15 cellular contexts compared by ENCODE assay signal in genomic region chr20:50680106-50680960, GRCh38. TPM values are rescaled to one million over a fixed set of nuclear protein-coding genes. Genes with fewer than 3 reads are reported as not detected.
DNase-seq lines count a peak whose midpoint lies in the region; TF ChIP-seq lines count a peak whose summit lies in the region.
"Had no signal": no experiment of that assay in that cellular context is flagged by ENCODE, and none has a peak within 500 bp of the region (broad histone marks: within the 10 kb centered on the region; RNA-seq: fewer than 3 reads in every experiment).

No MANE protein-coding gene starts in this region.

- peaks cover 2% of the 10 kb centered on the region for H3K27me3 Mint-ChIP-seq in activated CD4-positive, alpha-beta memory T cell treated with anti-CD3 and anti-CD28 coated beads, Interleukin-2, amount 10 ng/mL, durations not matched to agents 7 days and 5 days
- peaks cover 4% of the 10 kb centered on the region for H3K27me3 Mint-ChIP-seq in activated naive CD8-positive, alpha-beta T cell treated with anti-CD3 and anti-CD28 coated beads for 36 hours

- DNase-seq in HuH-7.5 (ENCODE audit: low spot score) (peak; percentile 92), tibial nerve (ENCODE audit: low spot score in 2 of 2) (peak; percentile 35 to 54), coronary artery (ENCODE audit: low spot score) (no peak), H4 (ENCODE audit: low spot score) (no peak)
- no peak for DNase-seq in activated CD4-positive, alpha-beta memory T cell treated with anti-CD3 and anti-CD28 coated beads, Interleukin-2, amount 10 ng/mL, durations not matched to agents 7 days and 5 days
- no peak for DNase-seq in activated naive CD8-positive, alpha-beta T cell treated with anti-CD3 and anti-CD28 coated beads for 36 hours
- DNase-seq: amygdala; DMS79; NCI-H146; NK-92 treated with Interleukin-12 subunit alpha and Interleukin-12 subunit beta, amount 100 ng/mL, for 24 hours had no signal

- H3K4me1 Mint-ChIP-seq in activated CD4-positive, alpha-beta memory T cell treated with anti-CD3 and anti-CD28 coated beads, Interleukin-2, amount 10 ng/mL, durations not matched to agents 7 days and 5 days: no peaks in the 10 kb centered on the region
- H3K4me1 Mint-ChIP-seq in activated naive CD8-positive, alpha-beta T cell treated with anti-CD3 and anti-CD28 coated beads for 36 hours: no peaks in the 10 kb centered on the region

- H3K27me3 ChIP-seq in duodenal mucosa (ENCODE audit: control insufficient read depth in 1 of 2, insufficient read depth in 2 of 2, low read length in 2 of 2) (no peaks in the 10 kb centered on the region), liver (ENCODE audit: control insufficient read depth in 4 of 4, insufficient read depth in 4 of 4, low read length in 3 of 4) (no peaks in the 10 kb centered on the region), tibial nerve (no peaks in the 10 kb centered on the region)

- no peak for TF ChIP-seq POLR2A in tibial nerve (IDR thresholded peaks at IDR 0.05)

- H3K4me3 Mint-ChIP-seq in activated CD4-positive, alpha-beta memory T cell treated with anti-CD3 and anti-CD28 coated beads, Interleukin-2, amount 10 ng/mL, durations not matched to agents 7 days and 5 days: no peak overlapping the region
- no peak overlapping the region for H3K4me3 Mint-ChIP-seq in activated naive CD8-positive, alpha-beta T cell treated with anti-CD3 and anti-CD28 coated beads for 36 hours
- H3K4me3 Mint-ChIP-seq: T-helper 1 cell treated with Interleukin-12 subunit alpha and Interleukin-12 subunit beta and Interleukin-4 antibody, amounts not matched to agents 30 μg/mL and 1 μg/mL, for 36 hours had no signal

- no peaks in the 10 kb centered on the region for H3K9me3 ChIP-seq in duodenal mucosa (ENCODE audit: control insufficient read depth in 1 of 2, low read length in 2 of 2)
- no peaks in the 10 kb centered on the region for H3K9me3 ChIP-seq in liver (ENCODE audit: control insufficient read depth in 4 of 4, low read length in 3 of 4)
- no peaks in the 10 kb centered on the region for H3K9me3 ChIP-seq in tibial nerve

- no peaks in the 10 kb centered on the region for H3K36me3 Mint-ChIP-seq in activated CD4-positive, alpha-beta memory T cell treated with anti-CD3 and anti-CD28 coated beads, Interleukin-2, amount 10 ng/mL, durations not matched to agents 7 days and 5 days (ENCODE audit: low read depth)
- no peaks in the 10 kb centered on the region for H3K36me3 Mint-ChIP-seq in activated naive CD8-positive, alpha-beta T cell treated with anti-CD3 and anti-CD28 coated beads for 36 hours

- H3K27ac ChIP-seq in duodenal mucosa (ENCODE audit: low read depth, low read length): peak overlapping the region; percentile 61
- peak overlapping the region; percentile 78 to 86 for H3K27ac ChIP-seq in liver (ENCODE audit: low read depth in 1 of 2, low read length in 2 of 2)
- peak overlapping the region in 1 of 4 donors; percentile 11 for H3K27ac ChIP-seq in tibial nerve
- peak overlapping the region in 1 of 2 donors; percentile 7 for H3K27ac ChIP-seq in coronary artery
- H3K27ac ChIP-seq: epithelial cell of prostate had no signal

- no peak for TF ChIP-seq CTCF in liver (IDR thresholded peaks at IDR 0.05; ENCODE audit: low read depth, low read length, missing input control)
- TF ChIP-seq CTCF in tibial nerve (IDR thresholded peaks at IDR 0.05): no peak
- no peak for TF ChIP-seq CTCF in coronary artery (IDR thresholded peaks at IDR 0.05)

- H3K36me3 ChIP-seq in duodenal mucosa (ENCODE audit: control insufficient read depth in 1 of 2, insufficient read depth in 2 of 2, low read length in 2 of 2) (no peaks in the 10 kb centered on the region), liver (ENCODE audit: control insufficient read depth in 4 of 4, insufficient read depth in 3 of 4, low read depth in 1 of 4, low read length in 3 of 4) (no peaks in the 10 kb centered on the region), tibial nerve (no peaks in the 10 kb centered on the region)

- H3K4me1 ChIP-seq in duodenal mucosa (ENCODE audit: control insufficient read depth in 1 of 2, insufficient read depth in 2 of 2, low read length in 2 of 2): peaks cover 22 to 32% of the 10 kb centered on the region in 2 donors
- peaks cover 9 to 22% (median 21%) of the 10 kb centered on the region in 4 donors for H3K4me1 ChIP-seq in liver (ENCODE audit: control insufficient read depth in 4 of 4, insufficient read depth in 4 of 4, low read length in 3 of 4)
- peaks cover 0 to 13% (median 0%) of the 10 kb centered on the region in 4 donors for H3K4me1 ChIP-seq in tibial nerve

- no peaks in the 10 kb centered on the region for H3K9me3 Mint-ChIP-seq in activated CD4-positive, alpha-beta memory T cell treated with anti-CD3 and anti-CD28 coated beads, Interleukin-2, amount 10 ng/mL, durations not matched to agents 7 days and 5 days
- H3K9me3 Mint-ChIP-seq in activated naive CD8-positive, alpha-beta T cell treated with anti-CD3 and anti-CD28 coated beads for 36 hours: no peaks in the 10 kb centered on the region

- H3K9ac ChIP-seq in duodenal mucosa (ENCODE audit: low read depth in 1 of 2, low read length in 2 of 2) (no peak overlapping the region), liver (ENCODE audit: low read depth in 1 of 2, low read length in 2 of 2) (peak overlapping the region in 1 of 2 donors; percentile 64)

- WGBS in liver: 34% methylated on average over 19 of the region's 19 CpGs
- 65 to 68% methylated on average over 17 to 19 of the region's 19 CpGs for WGBS in tibial nerve, 2 donors

- no peak overlapping the region for H3K27ac Mint-ChIP-seq in activated CD4-positive, alpha-beta memory T cell treated with anti-CD3 and anti-CD28 coated beads, Interleukin-2, amount 10 ng/mL, durations not matched to agents 7 days and 5 days
- no peak overlapping the region for H3K27ac Mint-ChIP-seq in activated naive CD8-positive, alpha-beta T cell treated with anti-CD3 and anti-CD28 coated beads for 36 hours
- H3K27ac Mint-ChIP-seq: T-helper 1 cell treated with Interleukin-12 subunit alpha and Interleukin-12 subunit beta and Interleukin-4 antibody, amounts not matched to agents 30 μg/mL and 1 μg/mL, for 36 hours had no signal

- H3K4me3 ChIP-seq in duodenal mucosa (ENCODE audit: low read depth in 1 of 2, low read length in 2 of 2) (no peak overlapping the region), liver (ENCODE audit: low read depth in 1 of 3, low read length in 3 of 3) (no peak overlapping the region), tibial nerve (no peak overlapping the region), coronary artery (no peak overlapping the region)
- H3K4me3 ChIP-seq: lung had no signal

- POLR2A ChIA-PET in activated CD4-positive, alpha-beta memory T cell treated with anti-CD3 and anti-CD28 coated beads, Interleukin-2, amount 10 ng/mL, durations not matched to agents 7 days and 5 days (lab: Charles Lee): no interaction called here

- peak in 1 of 2 donors; percentile 29 for TF ChIP-seq EP300 in tibial nerve (IDR thresholded peaks at IDR 0.05)

- peak; percentile 40 to 63 for TF ChIP-seq RAD21 in liver (IDR thresholded peaks at IDR 0.05)

- CTCF ChIA-PET in activated CD4-positive, alpha-beta memory T cell treated with anti-CD3 and anti-CD28 coated beads, Interleukin-2, amount 10 ng/mL, durations not matched to agents 7 days and 5 days (lab: Charles Lee): interaction anchor here (0.7 kb wide), 1 partner anchor 168 kb away, joined by 4 read pairs; no protein-coding TSS in a partner anchor

TF ChIP-seq in liver, 16 proteins besides CTCF, POLR2A, EP300 and RAD21 (continues in another document):
- TF ChIP-seq NR2F2 (IDR thresholded peaks at IDR 0.05): peak; percentile 67
- peak; percentile 75 for TF ChIP-seq ZBTB33 (IDR thresholded peaks at IDR 0.05)
- TF ChIP-seq TAF1 (conservative IDR thresholded peaks at IDR 0.05): no peak
- peak in 1 of 2 donors; percentile 52 for TF ChIP-seq GABPA (IDR thresholded peaks at IDR 0.05 in 1 of 2, conservative IDR thresholded peaks at IDR 0.05 in 1 of 2)
- TF ChIP-seq JUND (IDR thresholded peaks at IDR 0.05): peak in 1 of 2 donors; percentile 57

RNA-seq across cellular contexts. Expression of gene RIPOR3, which starts 11.0 kb away (rescaled TPM):
- total RNA-seq in liver (10 to 100 TPM; 23.8 to 90.3 TPM), tibial nerve (10 to 100 TPM; 24.5 to 73.0 (median 35.5) TPM)
- polyA plus RNA-seq in liver: 1 to 10 TPM; 5.6 to 8.9 TPM
- not detected for total RNA-seq in activated CD4-positive, alpha-beta memory T cell treated with anti-CD3 and anti-CD28 coated beads, Interleukin-2, amount 10 ng/mL, durations not matched to agents 7 days and 5 days
- not detected for total RNA-seq in activated naive CD8-positive, alpha-beta T cell treated with anti-CD3 and anti-CD28 coated beads for 36 hours
- total RNA-seq in H4 (2014; rRNA removed; shearing (Covaris generic)): 0.14 and 0.58 TPM in 2 replicates

RNA-seq across cellular contexts. Expression of gene PARD6B, which starts 51.0 kb away (rescaled TPM):
- total RNA-seq in liver (1 to 10 TPM; 6.2 to 8.8 TPM), tibial nerve (1 to 10 TPM; 2.4 to 3.8 (median 3.5) TPM)
- polyA plus RNA-seq in liver: 1 to 10 TPM; 1.2 to 5.7 TPM
- total RNA-seq in activated CD4-positive, alpha-beta memory T cell treated with anti-CD3 and anti-CD28 coated beads, Interleukin-2, amount 10 ng/mL, durations not matched to agents 7 days and 5 days: 1 to 10 TPM; 4.3 to 6.2 TPM
- 1 to 10 TPM; 3.9 to 4.1 TPM for total RNA-seq in activated naive CD8-positive, alpha-beta T cell treated with anti-CD3 and anti-CD28 coated beads for 36 hours
- 1.6 and 3.3 TPM in 2 replicates for total RNA-seq in H4 (2014; rRNA removed; shearing (Covaris generic))

Comparison
In these comparisons a context has a peak if more than half of its experiments do, and no peak if none do; other contexts are left out.
1. DNase-seq: peak in HuH-7.5 (single experiment) and tibial nerve (2 of 2); none in activated CD4-positive, alpha-beta memory T cell treated with anti-CD3 and anti-CD28 coated beads, Interleukin-2, amount 10 ng/mL, durations not matched to agents 7 days and 5 days (single experiment), activated naive CD8-positive, alpha-beta T cell treated with anti-CD3 and anti-CD28 coated beads for 36 hours (single experiment), coronary artery (single experiment) and H4 (single experiment).
2. RNA of gene RIPOR3, which starts 11.0 kb away (total RNA-seq): 23.8 to 90.3 TPM in liver and 24.5 to 73.0 TPM in tibial nerve; 0.14 to 0.58 TPM in H4, not detected in activated CD4-positive, alpha-beta memory T cell treated with anti-CD3 and anti-CD28 coated beads, Interleukin-2, amount 10 ng/mL, durations not matched to agents 7 days and 5 days and not detected in activated naive CD8-positive, alpha-beta T cell treated with anti-CD3 and anti-CD28 coated beads for 36 hours; every median in the first group is over 10 times any median in the second.